9 cellular contexts compared by ENCODE assay signal in genomic region chr4:83536649-83537352, GRCh38. TPM values are rescaled to one million over a fixed set of nuclear protein-coding genes. Genes with fewer than 3 reads are reported as not detected.
DNase-seq lines count a peak whose midpoint lies in the region; ATAC-seq, FAIRE-seq and TF ChIP-seq lines count a peak whose summit lies in the region.
"Had no signal": no experiment of that assay in that cellular context is flagged by ENCODE, and none has a peak within 500 bp of the region (broad histone marks: within the 10 kb centered on the region; RNA-seq: fewer than 3 reads in every experiment).

No MANE protein-coding gene starts in this region.

- peak overlapping the region; percentile 41 for H3K27ac Mint-ChIP-seq in activated naive CD4-positive, alpha-beta T cell treated with anti-CD3 and anti-CD28 coated beads, Interleukin-2, amount 50 U/mL, for 24 hours
- peak overlapping the region; percentile 53 for H3K27ac Mint-ChIP-seq in memory B cell

- no peak for FAIRE-seq in H54 (lab: Jason Lieb, UNC)
- FAIRE-seq: G401.6 had no signal

- POLR2A ChIA-PET in OCI-LY7 (lab: Charles Lee) = no interaction called here

- in situ Hi-C loops in mammary epithelial cell (cut with MboI; ENCODE audit: low sequenced_read_pairs in 2 of 2) = no loop called here

- ATAC-seq in memory B cell (ENCODE audit: low read depth) (no peak), GM18867 (IDR thresholded peaks at IDR 0.05; ENCODE audit: unreplicated experiment) (no peak)

- H4K20me1 ChIP-seq in mammary epithelial cell (ENCODE audit: insufficient read depth, low read length) (no peaks in the 10 kb centered on the region), OCI-LY7 (ENCODE audit: insufficient read depth, low read length) (no peaks in the 10 kb centered on the region)

- H3K9me3 Mint-ChIP-seq in activated naive CD4-positive, alpha-beta T cell treated with anti-CD3 and anti-CD28 coated beads, Interleukin-2, amount 50 U/mL, for 24 hours = no peaks in the 10 kb centered on the region
- no peaks in the 10 kb centered on the region for H3K9me3 Mint-ChIP-seq in memory B cell

- H3K9ac ChIP-seq in mammary epithelial cell (ENCODE audit: insufficient read depth, low read length) = peak overlapping the region; percentile 90

- H3K27ac ChIP-seq in mammary epithelial cell (ENCODE audit: insufficient read depth, low read depth, low read length) (peak overlapping the region; percentile 61), uterus (peak overlapping the region; percentile 58 to 74), OCI-LY7 (ENCODE audit: low read depth, low read length, poor library complexity, severe bottlenecking) (no peak overlapping the region)

- dilution Hi-C loops in mammary epithelial cell (cut with HindIII; ENCODE audit: low sequenced_read_pairs) = no loop called here

- no peaks in the 10 kb centered on the region for H3K36me3 Mint-ChIP-seq in activated naive CD4-positive, alpha-beta T cell treated with anti-CD3 and anti-CD28 coated beads, Interleukin-2, amount 50 U/mL, for 24 hours
- no peaks in the 10 kb centered on the region for H3K36me3 Mint-ChIP-seq in memory B cell

- no peaks in the 10 kb centered on the region for H3K9me2 ChIP-seq in OCI-LY7 (ENCODE audit: insufficient read depth, low read length)

- peaks cover 50% of the 10 kb centered on the region for H3K79me2 ChIP-seq in mammary epithelial cell (ENCODE audit: insufficient read depth, low read length)
- H3K79me2 ChIP-seq in OCI-LY7 (ENCODE audit: insufficient read depth, low read depth, low read length) = no peaks in the 10 kb centered on the region

- H3K27me3 Mint-ChIP-seq in activated naive CD4-positive, alpha-beta T cell treated with anti-CD3 and anti-CD28 coated beads, Interleukin-2, amount 50 U/mL, for 24 hours = peaks cover 4% of the 10 kb centered on the region
- H3K27me3 Mint-ChIP-seq in memory B cell = peaks cover 9% of the 10 kb centered on the region

- WGBS in mammary epithelial cell (ENCODE audit: low coverage, missing lambda C conversion rate) = 25% methylated on average over 19 of the region's 27 CpGs

- H3K4me1 Mint-ChIP-seq in activated naive CD4-positive, alpha-beta T cell treated with anti-CD3 and anti-CD28 coated beads, Interleukin-2, amount 50 U/mL, for 24 hours = peaks cover 21% of the 10 kb centered on the region
- H3K4me1 Mint-ChIP-seq in memory B cell = peaks cover 11% of the 10 kb centered on the region

- DNase-seq in activated naive CD4-positive, alpha-beta T cell treated with anti-CD3 and anti-CD28 coated beads, Interleukin-2, amount 50 U/mL, for 16 hours = no peak
- DNase-seq in mammary epithelial cell = no peak
- no peak for DNase-seq in memory B cell (ENCODE audit: low spot score in 2 of 2)
- peak in 1 of 2 donors; percentile 18 for DNase-seq in uterus
- no peak for DNase-seq in H54 (ENCODE audit: insufficient read length, low spot score)
- DNase-seq in OCI-LY7 (ENCODE audit: low spot score) = no peak

- peak overlapping the region; percentile 89 for H2AFZ ChIP-seq in mammary epithelial cell (ENCODE audit: low read depth, low read length)
- no peak overlapping the region for H2AFZ ChIP-seq in OCI-LY7 (ENCODE audit: low read length)

- H3K36me3 ChIP-seq in mammary epithelial cell (ENCODE audit: insufficient read depth, low read length) (peaks cover 2% of the 10 kb centered on the region), uterus (no peaks in the 10 kb centered on the region), OCI-LY7 (ENCODE audit: insufficient read depth, low read length) (no peaks in the 10 kb centered on the region)

- TF ChIP-seq CTCF in mammary epithelial cell (conservative IDR thresholded peaks at IDR 0.05 in 1 of 2, IDR thresholded peaks at IDR 0.05 in 1 of 2; ENCODE audit: extremely low read depth in 1 of 2, insufficient read depth in 1 of 2, low read depth in 1 of 2, low read length in 2 of 2) = no peak
- TF ChIP-seq CTCF in uterus (IDR thresholded peaks at IDR 0.05) = no peak
- no peak for TF ChIP-seq CTCF in OCI-LY7 (conservative IDR thresholded peaks at IDR 0.05; ENCODE audit: low read length)

- H3K4me3 ChIP-seq in mammary epithelial cell (replicated peaks in 1 of 3; ENCODE audit: insufficient read depth in 1 of 3, low read depth in 2 of 3, low read length in 3 of 3) = peak overlapping the region; percentile 46 to 96 (median 66)
- H3K4me3 ChIP-seq in uterus = peak overlapping the region; percentile 62 to 63
- H3K4me3 ChIP-seq in OCI-LY7 (ENCODE audit: low read depth, low read length, poor library complexity, severe bottlenecking) = no peak overlapping the region

- H3K4me1 ChIP-seq in mammary epithelial cell (ENCODE audit: insufficient read depth, low read length) = peaks cover 16% of the 10 kb centered on the region
- no peaks in the 10 kb centered on the region for H3K4me1 ChIP-seq in uterus
- no peaks in the 10 kb centered on the region for H3K4me1 ChIP-seq in OCI-LY7 (ENCODE audit: insufficient read depth, low read length, poor library complexity, severe bottlenecking)

- intact Hi-C loops in mammary epithelial cell (cut with micrococcal nuclease) (loop anchor here (1.0 to 5.0 kb wide), 5 partner anchors 16 to 80 kb away; no protein-coding TSS in a partner anchor), uterus (cut with DNase I; ENCODE audit: low total_unique reads) (no loop called here), OCI-LY7 (cut with micrococcal nuclease; ENCODE audit: unreplicated experiment) (no loop called here)

- H3K4me2 ChIP-seq in mammary epithelial cell (ENCODE audit: insufficient read depth, low read depth, low read length) (peak overlapping the region; percentile 83), OCI-LY7 (ENCODE audit: low read length) (no peak overlapping the region)

- H3K9me3 ChIP-seq in mammary epithelial cell (replicated peaks; ENCODE audit: insufficient read depth, low read length) (no peaks in the 10 kb centered on the region), uterus (no peaks in the 10 kb centered on the region), OCI-LY7 (ENCODE audit: low read length) (no peaks in the 10 kb centered on the region)

- TF ChIP-seq POLR2A in uterus (IDR thresholded peaks at IDR 0.05) (no peak), H54 (IDR thresholded peaks at IDR 0.05; ENCODE audit: low read depth, low read length) (no peak)

- CTCF ChIA-PET in mammary epithelial cell (lab: Charles Lee; ENCODE audit: low non-redundant PET) (no interaction called here), OCI-LY7 (lab: Charles Lee; ENCODE audit: unreplicated experiment) (no interaction called here)

- peak overlapping the region; percentile 96 for H3K4me3 Mint-ChIP-seq in activated naive CD4-positive, alpha-beta T cell treated with anti-CD3 and anti-CD28 coated beads, Interleukin-2, amount 50 U/mL, for 24 hours
- H3K4me3 Mint-ChIP-seq in memory B cell = peak overlapping the region; percentile 93

- TSS peak; percentile 25 for BruUV-seq in mammary epithelial cell (replicated peaks; lab: Mats Ljungman, UMichigan)
- BruUV-seq in OCI-LY7 (replicated peaks; lab: Mats Ljungman, UMichigan) = no TSS peak

- H3K27me3 ChIP-seq in mammary epithelial cell (ENCODE audit: insufficient read depth, low read length) (no peaks in the 10 kb centered on the region), uterus (no peaks in the 10 kb centered on the region)

RNA-seq across cellular contexts. Expression of gene GPAT3, which starts 0.9 kb away (rescaled TPM):
- 10 to 100 TPM in 1 of 2 donors, 1 to 10 TPM in 1; 8.3 to 20.0 TPM for total RNA-seq in mammary epithelial cell
- 11.3 TPM for polyA plus RNA-seq in mammary epithelial cell
- 16.2 TPM for polyA minus RNA-seq in mammary epithelial cell
- total RNA-seq in uterus = 1 to 10 TPM; 3.8 to 8.1 (median 4.7) TPM
- total RNA-seq in OCI-LY7 (2014; rRNA removed; shearing (Covaris generic)) = 0.41 TPM in 1 of 2 replicates, not detected in the other
- not detected in 2 replicates for total RNA-seq in OCI-LY7 (2022)

RNA-seq across cellular contexts. Expression of gene ABRAXAS1, which starts 51.9 kb away (rescaled TPM):
- total RNA-seq in mammary epithelial cell (1 to 10 TPM; 5.2 to 6.7 TPM), uterus (10 to 100 TPM in 3 of 4 donors, 1 to 10 TPM in 1; 7.4 to 61.5 (median 29.3) TPM), OCI-LY7 (2022) (26.5 and 28.4 TPM in 2 replicates)
- 2.5 TPM for polyA plus RNA-seq in mammary epithelial cell
- polyA minus RNA-seq in mammary epithelial cell = 0.36 TPM
- total RNA-seq in OCI-LY7 (2014; rRNA removed; shearing (Covaris generic)) = 17.7 and 24.4 TPM in 2 replicates
